Comparison of ENCODE assay signal across 9 cellular contexts in genomic region chr5:72210913-72211670, GRCh38.
DNase-seq lines count a peak whose midpoint lies in the region; ATAC-seq and TF ChIP-seq lines count a peak whose summit lies in the region.
"Had no signal": no experiment of that assay in that cellular context is flagged by ENCODE, and none has a peak within 500 bp of the region (broad histone marks: within the 10 kb centered on the region; RNA-seq: fewer than 3 reads in every experiment).

No MANE protein-coding gene starts in this region.

- intact Hi-C loops in Right ventricle myocardium inferior (cut with DNase I) (loop anchor here (5.0 kb wide), 1 partner anchor 36 kb away; no protein-coding TSS in a partner anchor), cardiac septum (cut with DNase I) (no loop called here), dorsolateral prefrontal cortex (cut with DNase I) (no loop called here)

- peak; percentile 52 for ATAC-seq in Right ventricle myocardium inferior
- ATAC-seq in GM21515 (IDR thresholded peaks at IDR 0.05; ENCODE audit: unreplicated experiment): no peak
- no peak for ATAC-seq in GM19035 (IDR thresholded peaks at IDR 0.05; ENCODE audit: unreplicated experiment)
- ATAC-seq in HG02852 (IDR thresholded peaks at IDR 0.05; ENCODE audit: unreplicated experiment): no peak

- no peak for TF ChIP-seq CTCF in dorsolateral prefrontal cortex (IDR thresholded peaks at IDR 0.05 in 54 of 56, conservative IDR thresholded peaks at IDR 0.05 in 2 of 56; ENCODE audit: low read depth in 1 of 56, partially characterized antibody in 56 of 56)

- H3K27me3 ChIP-seq in dorsolateral prefrontal cortex: no peaks in the 10 kb centered on the region

- DNase-seq in Right ventricle myocardium inferior (ENCODE audit: missing footprints): no peak
- no peak for DNase-seq in cardiac septum (ENCODE audit: low spot score)
- DNase-seq in dorsolateral prefrontal cortex: peak in 3 of 10 donors; percentile 33 to 58 (median 41)
- peak; percentile 46 for DNase-seq in medulla oblongata (ENCODE audit: extremely low spot score)
- DNase-seq in COLO668 (lab: John Stamatoyannopoulos, UW; ENCODE audit: unreplicated experiment): no peak

- peak overlapping the region in 1 of 59 donors; percentile 17 for H3K4me3 ChIP-seq in dorsolateral prefrontal cortex

- peak overlapping the region in 57 of 59 donors; percentile 1 to 84 (median 61) for H3K27ac ChIP-seq in dorsolateral prefrontal cortex
- H3K27ac ChIP-seq: C4-2B had no signal
